In the genomic region with DNA sequence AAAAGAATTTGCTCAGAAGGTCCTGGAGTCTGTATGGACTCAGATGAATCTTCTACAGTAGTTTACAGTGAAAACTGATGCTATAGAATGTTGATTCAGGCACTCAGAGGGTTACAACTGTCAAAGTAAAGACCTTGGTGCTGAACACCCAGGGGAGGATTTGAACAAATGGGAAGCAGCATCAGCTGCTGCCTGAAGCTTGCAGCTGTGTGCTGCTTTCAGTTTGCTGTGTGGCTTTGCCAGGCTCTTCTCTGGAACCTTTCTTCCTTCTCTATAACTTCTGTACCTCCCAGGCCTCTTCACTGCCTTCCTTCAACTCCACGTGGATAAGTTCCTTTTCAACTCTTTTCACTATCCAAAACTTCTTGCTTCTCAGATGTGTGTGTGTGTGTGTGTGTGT, we compare ENCODE assay signal across 24 cellular contexts.
"Had no signal": no experiment of that assay in that cellular context is flagged by ENCODE, and none has a peak within 500 bp of the region (broad histone marks: within the 10 kb centered on the region; RNA-seq: fewer than 3 reads in every experiment).

No MANE protein-coding gene starts in this region.

- H3K27me3 Mint-ChIP-seq: activated CD4-positive, alpha-beta memory T cell treated with anti-CD3 and anti-CD28 coated beads, Interleukin-2, amount 10 ng/mL, durations not matched to agents 7 days and 5 days; activated CD4-positive, alpha-beta T cell treated with anti-CD3 and anti-CD28 coated beads for 36 hours; activated naive CD8-positive, alpha-beta T cell; activated T-helper 17 cell treated with anti-CD3 and anti-CD28 coated beads, Interleukin-2, amount 50 U/mL, for 72 hours had no signal

- DNase-seq: activated CD4-positive, alpha-beta memory T cell treated with anti-CD3 and anti-CD28 coated beads, Interleukin-2, amount 10 ng/mL, durations not matched to agents 7 days and 5 days; activated CD4-positive, alpha-beta T cell treated with anti-CD3 and anti-CD28 coated beads for 36 hours; activated CD4-positive, alpha-beta T cell treated with anti-CD3 and anti-CD28 coated beads, Interleukin-2, amount 50 U/mL, for 1 hour; activated gamma-delta T cell; activated naive CD4-positive, alpha-beta T cell treated with anti-CD3 and anti-CD28 coated beads for 36 hours; activated T-cell treated with anti-CD3 and anti-CD28 coated beads for 4 hours; activated T-cell treated with anti-CD3 and anti-CD28 coated beads, Interleukin-2, amount 50 U/mL, for 48 hours; brain microvascular endothelial cell; cerebellar nuclear complex; KG1; NCI-H1092; NCI-H1417; NCI-H1694 treated with DMSO at 0.1 percent for 48 hours; NCI-H2029 treated with DMSO at 0.1 percent for 48 hours; NCI-H2171; NCI-H2227 treated with DMSO at 0.1 percent for 48 hours; NCI-H446 treated with DMSO at 0.1 percent for 48 hours; NCI-H524 treated with DMSO at 0.1 percent for 48 hours; NCI-H774; PC-9; SIG-M5; T-helper 1 cell had no signal

- H3K36me3 Mint-ChIP-seq: activated naive CD8-positive, alpha-beta T cell had no signal

- H3K9me3 Mint-ChIP-seq: activated CD4-positive, alpha-beta memory T cell treated with anti-CD3 and anti-CD28 coated beads, Interleukin-2, amount 10 ng/mL, durations not matched to agents 7 days and 5 days; activated naive CD4-positive, alpha-beta T cell treated with anti-CD3 and anti-CD28 coated beads for 36 hours; activated T-helper 17 cell treated with anti-CD3 and anti-CD28 coated beads, Interleukin-2, amount 50 U/mL, for 72 hours had no signal

- H3K4me1 Mint-ChIP-seq: activated CD4-positive, alpha-beta memory T cell treated with anti-CD3 and anti-CD28 coated beads, Interleukin-2, amount 10 ng/mL, durations not matched to agents 7 days and 5 days; activated CD4-positive, alpha-beta T cell treated with anti-CD3 and anti-CD28 coated beads for 36 hours; activated T-helper 17 cell treated with anti-CD3 and anti-CD28 coated beads, Interleukin-2, amount 50 U/mL, for 72 hours had no signal

- H3K27ac Mint-ChIP-seq: activated CD4-positive, alpha-beta memory T cell treated with anti-CD3 and anti-CD28 coated beads, Interleukin-2, amount 10 ng/mL, durations not matched to agents 7 days and 5 days; activated CD4-positive, alpha-beta T cell treated with anti-CD3 and anti-CD28 coated beads for 36 hours; activated naive CD4-positive, alpha-beta T cell treated with anti-CD3 and anti-CD28 coated beads for 36 hours; activated naive CD8-positive, alpha-beta T cell; activated T-helper 17 cell treated with anti-CD3 and anti-CD28 coated beads, Interleukin-2, amount 50 U/mL, for 72 hours had no signal

- H3K4me3 Mint-ChIP-seq: activated CD4-positive, alpha-beta memory T cell treated with anti-CD3 and anti-CD28 coated beads, Interleukin-2, amount 10 ng/mL, durations not matched to agents 7 days and 5 days; activated CD4-positive, alpha-beta T cell treated with anti-CD3 and anti-CD28 coated beads for 36 hours; activated naive CD4-positive, alpha-beta T cell treated with anti-CD3 and anti-CD28 coated beads for 36 hours; activated naive CD8-positive, alpha-beta T cell; activated T-helper 17 cell treated with anti-CD3 and anti-CD28 coated beads, Interleukin-2, amount 50 U/mL, for 72 hours had no signal
